In the genomic region with DNA sequence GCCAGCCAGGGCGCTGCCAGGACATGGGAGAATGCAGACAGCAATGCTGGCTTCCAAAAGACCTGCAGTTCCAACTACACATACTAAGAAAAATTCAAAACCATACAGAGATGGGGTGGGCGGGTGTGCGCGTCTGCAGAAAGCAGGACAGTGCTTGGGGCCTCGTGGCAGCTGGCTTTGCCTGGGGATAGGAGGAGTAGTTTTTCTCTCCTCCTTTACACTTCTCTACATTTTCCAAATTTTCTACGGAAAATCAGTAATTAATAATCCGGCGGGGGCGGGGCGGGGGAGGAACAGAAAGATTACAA, we compare ENCODE assay signal across 10 cellular contexts. TPM values are rescaled to one million over a fixed set of nuclear protein-coding genes. Genes with fewer than 3 reads are reported as not detected.
"Had no signal": no experiment of that assay in that cellular context is flagged by ENCODE, and none has a peak within 500 bp of the region (broad histone marks: within the 10 kb centered on the region; RNA-seq: fewer than 3 reads in every experiment).

No MANE protein-coding gene starts in this region.

- H3K27ac ChIP-seq: coronary artery, heart left ventricle, ovary, right atrium auricular region, upper lobe of left lung, uterus had no signal

- FAIRE-seq: endometrium, frontal cortex had no signal

- H3K4me3 ChIP-seq: coronary artery, heart left ventricle, ovary, right atrium auricular region, upper lobe of left lung, uterus had no signal

- H3K36me3 ChIP-seq: ovary, right atrium auricular region, uterus had no signal

- H3K4me1 ChIP-seq: right atrium auricular region, upper lobe of left lung, uterus had no signal

- H3K9me3 ChIP-seq: heart left ventricle, ovary, right atrium auricular region, upper lobe of left lung, uterus had no signal

- H3K27me3 Mint-ChIP-seq: naive thymus-derived CD8-positive, alpha-beta T cell had no signal

- H3K27ac Mint-ChIP-seq: naive thymus-derived CD8-positive, alpha-beta T cell had no signal

- H3K4me3 Mint-ChIP-seq: naive thymus-derived CD8-positive, alpha-beta T cell had no signal

- H3K27me3 ChIP-seq: heart left ventricle, ovary, right atrium auricular region, upper lobe of left lung, uterus had no signal

- H3K36me3 Mint-ChIP-seq: naive thymus-derived CD8-positive, alpha-beta T cell had no signal

- H3K9me3 Mint-ChIP-seq: naive thymus-derived CD8-positive, alpha-beta T cell had no signal

RNA-seq across cellular contexts. Expression of a gene that starts 43.6 kb away (rescaled TPM):
- polyA plus RNA-seq: neural cell had no signal
